Comparison of ENCODE assay signal across 1 cellular context in the genomic region with DNA sequence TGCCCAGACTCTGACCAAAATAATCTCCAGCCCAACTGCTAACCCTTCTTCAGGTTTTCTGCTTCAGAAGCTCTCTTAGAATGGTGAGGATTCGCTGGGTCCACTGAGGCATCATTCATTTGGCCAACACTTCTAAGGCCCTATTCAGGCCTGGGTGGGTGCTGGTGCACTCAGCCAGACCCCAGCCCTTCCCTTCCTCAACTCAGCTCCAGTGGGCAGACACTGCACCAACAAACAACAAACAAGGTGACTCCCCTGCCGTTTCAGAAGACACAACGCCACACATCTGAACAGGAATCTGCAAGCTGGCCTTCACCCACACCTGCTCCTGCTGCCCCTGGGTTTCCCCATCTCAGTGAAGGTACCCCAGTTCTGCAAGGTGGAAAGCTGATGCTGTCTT.
TF ChIP-seq lines count a peak whose summit lies in the region.

No MANE protein-coding gene starts in this region.

TF ChIP-seq in WTC11, 78 proteins besides CTCF, POLR2A, EP300 and RAD21 (continued from another document):
- TF ChIP-seq, protein P1, sequence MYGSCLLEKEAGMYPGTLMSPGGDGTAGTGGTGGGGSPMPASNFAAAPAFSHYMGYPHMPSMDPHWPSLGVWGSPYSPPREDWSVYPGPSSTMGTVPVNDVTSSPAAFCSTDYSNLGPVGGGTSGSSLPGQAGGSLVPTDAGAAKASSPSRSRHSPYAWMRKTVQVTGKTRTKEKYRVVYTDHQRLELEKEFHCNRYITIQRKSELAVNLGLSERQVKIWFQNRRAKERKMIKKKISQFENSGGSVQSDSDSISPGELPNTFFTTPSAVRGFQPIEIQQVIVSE (CRISPR knock-in tag; IDR thresholded peaks at IDR 0.05; ENCODE audit: borderline replicate concordance), result no peak
- TF ChIP-seq RORB (CRISPR knock-in tag; IDR thresholded peaks at IDR 0.05) (no peak), FOXP1 (CRISPR knock-in tag; IDR thresholded peaks at IDR 0.05; ENCODE audit: borderline replicate concordance) (no peak), NR1H2 (CRISPR knock-in tag; IDR thresholded peaks at IDR 0.05) (no peak), ELF4 (CRISPR knock-in tag; IDR thresholded peaks at IDR 0.05; ENCODE audit: low read depth) (no peak), EMX1 (CRISPR knock-in tag; IDR thresholded peaks at IDR 0.05) (no peak), SMAD4 (CRISPR knock-in tag; IDR thresholded peaks at IDR 0.05) (no peak)
- TF ChIP-seq, protein P2, sequence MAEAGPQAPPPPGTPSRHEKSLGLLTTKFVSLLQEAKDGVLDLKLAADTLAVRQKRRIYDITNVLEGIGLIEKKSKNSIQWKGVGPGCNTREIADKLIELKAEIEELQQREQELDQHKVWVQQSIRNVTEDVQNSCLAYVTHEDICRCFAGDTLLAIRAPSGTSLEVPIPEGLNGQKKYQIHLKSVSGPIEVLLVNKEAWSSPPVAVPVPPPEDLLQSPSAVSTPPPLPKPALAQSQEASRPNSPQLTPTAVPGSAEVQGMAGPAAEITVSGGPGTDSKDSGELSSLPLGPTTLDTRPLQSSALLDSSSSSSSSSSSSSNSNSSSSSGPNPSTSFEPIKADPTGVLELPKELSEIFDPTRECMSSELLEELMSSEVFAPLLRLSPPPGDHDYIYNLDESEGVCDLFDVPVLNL (CRISPR knock-in tag; IDR thresholded peaks at IDR 0.05; ENCODE audit: borderline replicate concordance, low read depth), result no peak
